ENCODE assay signal across 17 cellular contexts in the genomic region with DNA sequence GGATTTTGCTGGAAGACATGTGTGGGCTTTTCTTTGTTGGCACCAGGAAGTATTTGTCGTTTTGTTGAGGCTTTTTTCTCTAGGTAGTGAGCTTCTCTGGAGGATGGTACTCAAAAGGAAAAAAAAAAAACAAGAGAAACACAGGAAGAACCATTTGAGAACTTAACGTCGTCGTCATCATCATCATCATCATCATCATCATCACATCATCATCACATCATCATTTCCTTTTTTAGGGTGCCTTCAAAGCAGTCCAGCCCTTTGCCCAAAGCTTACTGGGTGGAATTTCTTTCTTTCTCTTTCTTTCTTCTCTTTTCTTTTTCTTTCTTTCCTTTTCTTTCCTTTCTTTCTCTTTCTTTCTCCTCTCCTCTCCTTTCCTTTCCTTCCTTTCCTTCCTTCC. TPM values are rescaled to one million over a fixed set of nuclear protein-coding genes. Genes with fewer than 3 reads are reported as not detected.
DNase-seq lines count a peak whose midpoint lies in the region; ATAC-seq, FAIRE-seq and TF ChIP-seq lines count a peak whose summit lies in the region.
"Had no signal": no experiment of that assay in that cellular context is flagged by ENCODE, and none has a peak within 500 bp of the region (broad histone marks: within the 10 kb centered on the region; RNA-seq: fewer than 3 reads in every experiment).

No MANE protein-coding gene starts in this region.

- H3K27ac ChIP-seq in angular gyrus (ENCODE audit: low read depth, low read length) (peak overlapping the region; percentile 14), dorsolateral prefrontal cortex (peak overlapping the region in 52 of 59 donors; percentile 23 to 100 (median 98)), Peyer's patch (no peak overlapping the region)
- H3K27ac ChIP-seq: GM23248, HL-60 had no signal

- no peaks in the 10 kb centered on the region for H3K36me3 ChIP-seq in Peyer's patch

- peaks cover 11% of the 10 kb centered on the region for H3K4me1 Mint-ChIP-seq in activated T-helper 17 cell treated with anti-CD3 and anti-CD28 coated beads, Interleukin-2, amount 50 U/mL, for 72 hours

- TF ChIP-seq POLR2A in Peyer's patch (IDR thresholded peaks at IDR 0.05), result no peak

- no peak overlapping the region for H3K4me3 Mint-ChIP-seq in activated T-helper 17 cell treated with anti-CD3 and anti-CD28 coated beads, Interleukin-2, amount 50 U/mL, for 72 hours
- H3K4me3 Mint-ChIP-seq: CD8-positive, alpha-beta T cell had no signal

- no peaks in the 10 kb centered on the region for H3K9me3 ChIP-seq in Peyer's patch

- H3K27me3 ChIP-seq in dorsolateral prefrontal cortex (peaks cover 0 to 5% (median 0%) of the 10 kb centered on the region in 45 donors), Peyer's patch (peaks cover 0 to 13% of the 10 kb centered on the region in 2 donors)

- no peaks in the 10 kb centered on the region for H3K4me1 ChIP-seq in Peyer's patch

- ATAC-seq in GM18517 (IDR thresholded peaks at IDR 0.05; ENCODE audit: unreplicated experiment), result no peak
- ATAC-seq in activated T-helper 17 cell treated with anti-CD3 and anti-CD28 coated beads, Interleukin-2, amount 50 U/mL, for 72 hours (replicated peaks), result no peak
- ATAC-seq: CD8-positive, alpha-beta T cell; K562 had no signal

- no peak overlapping the region for H3K4me3 ChIP-seq in dorsolateral prefrontal cortex
- H3K4me3 ChIP-seq in Peyer's patch, result no peak overlapping the region
- H3K4me3 ChIP-seq: GM23248, K562 had no signal

- FAIRE-seq in D721Med (lab: Jason Lieb, UNC), result peak; percentile 48
- FAIRE-seq: A204.1, K562 had no signal

- H3K9me3 Mint-ChIP-seq in activated T-helper 17 cell treated with anti-CD3 and anti-CD28 coated beads, Interleukin-2, amount 50 U/mL, for 72 hours, result no peaks in the 10 kb centered on the region
- H3K9me3 Mint-ChIP-seq: CD8-positive, alpha-beta T cell had no signal

- no peak for DNase-seq in D721Med (ENCODE audit: insufficient read length, low spot score)
- DNase-seq in dorsolateral prefrontal cortex, result no peak
- no peak for DNase-seq in DMS114 treated with DMSO at 0.1 percent for 48 hours (lab: John Stamatoyannopoulos, UW; ENCODE audit: unreplicated experiment)
- no peak for DNase-seq in Peyer's patch
- DNase-seq: CD8-positive, alpha-beta T cell; COR-L47; DMS53; GF-D8; GM23248; H7 had no signal

- peaks cover 73% of the 10 kb centered on the region for H3K27me3 Mint-ChIP-seq in activated T-helper 17 cell treated with anti-CD3 and anti-CD28 coated beads, Interleukin-2, amount 50 U/mL, for 72 hours

- intact Hi-C loops in dorsolateral prefrontal cortex (cut with DNase I), result loop anchor here (5.0 to 10.0 kb wide), 3 partner anchors 62 to 128 kb away; a partner anchor contains a TSS

- H3K36me3 Mint-ChIP-seq in activated T-helper 17 cell treated with anti-CD3 and anti-CD28 coated beads, Interleukin-2, amount 50 U/mL, for 72 hours (ENCODE audit: low read depth), result peaks cover 5% of the 10 kb centered on the region
- H3K36me3 Mint-ChIP-seq: CD8-positive, alpha-beta T cell had no signal

- TF ChIP-seq CTCF in D721Med (IDR thresholded peaks at IDR 0.05; ENCODE audit: insufficient read depth, missing control alignments), result no peak
- no peak for TF ChIP-seq CTCF in dorsolateral prefrontal cortex (IDR thresholded peaks at IDR 0.05 in 54 of 56, conservative IDR thresholded peaks at IDR 0.05 in 2 of 56; ENCODE audit: low read depth in 1 of 56, partially characterized antibody in 56 of 56)
- TF ChIP-seq CTCF in Peyer's patch (IDR thresholded peaks at IDR 0.05), result no peak

- H3K27ac Mint-ChIP-seq in activated T-helper 17 cell treated with anti-CD3 and anti-CD28 coated beads, Interleukin-2, amount 50 U/mL, for 72 hours, result no peak overlapping the region
- H3K27ac Mint-ChIP-seq: CD14-positive monocyte; CD8-positive, alpha-beta T cell had no signal

RNA-seq across cellular contexts. Expression of a gene that starts 2.2 kb away (rescaled TPM):
- total RNA-seq in dorsolateral prefrontal cortex (100 to 1,000 TPM in 86 of 120 experiments, 10 to 100 TPM in 34; 44.5 to 389 (median 125) TPM), Peyer's patch (not detected)
- total RNA-seq in activated T-helper 17 cell treated with anti-CD3 and anti-CD28 coated beads, Interleukin-2, amount 50 U/mL, for 72 hours, result not detected
- total RNA-seq: CD8-positive, alpha-beta T cell; GM23248; K562 had no signal

Comparison
In these comparisons a context has a peak if more than half of its experiments do, and no peak if none do; other contexts are left out.
1. H3K27ac ChIP-seq: peak in angular gyrus (single experiment) and dorsolateral prefrontal cortex (52 of 59); none in Peyer's patch (0 of 4).
2. RNA of a gene that starts 2.2 kb away (total RNA-seq): 44.5 to 389 TPM in dorsolateral prefrontal cortex; not detected in Peyer's patch and not detected in activated T-helper 17 cell treated with anti-CD3 and anti-CD28 coated beads, Interleukin-2, amount 50 U/mL, for 72 hours; every median in the first group is over 10 times any median in the second.